ENCODE assay signal across 11 cellular contexts in the genomic region with DNA sequence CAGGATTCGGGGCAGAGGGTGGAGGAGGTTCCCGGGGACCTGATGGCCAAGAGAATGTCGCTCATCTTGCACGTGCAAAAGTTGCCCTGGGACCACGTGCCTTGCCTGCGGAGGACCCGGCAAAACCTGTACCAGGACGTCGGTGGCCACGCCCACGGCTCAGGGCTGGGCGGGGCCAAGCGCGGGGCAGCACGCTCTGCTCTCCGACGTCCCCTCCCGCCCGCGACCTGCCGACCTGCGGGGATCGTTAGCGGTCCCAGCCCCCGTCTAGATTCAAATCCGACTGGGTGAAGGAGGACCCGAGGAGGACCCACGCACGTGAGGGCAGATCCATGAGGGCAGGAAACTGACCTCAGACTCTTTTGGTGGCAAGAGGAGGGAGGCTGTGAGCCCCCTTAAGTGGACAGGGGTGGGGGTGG. TPM values are rescaled to one million over a fixed set of nuclear protein-coding genes. Genes with fewer than 3 reads are reported as not detected.
A peak's percentile ranks its signal among the peaks of the same experiment; 100 is the strongest.
DNase-seq lines count a peak whose midpoint lies in the region; ATAC-seq and TF ChIP-seq lines count a peak whose summit lies in the region.
"Had no signal": no experiment of that assay in that cellular context is flagged by ENCODE, and none has a peak within 500 bp of the region (broad histone marks: within the 10 kb centered on the region; RNA-seq: fewer than 3 reads in every experiment).

Gene C1orf167 (plus strand): TSS at position 206 of the 419 bp plus-strand sequence. CDS start 2,208 bp downstream, outside the sequence.

- H3K36me3 ChIP-seq in Caco-2 (ENCODE audit: control insufficient read depth, insufficient read depth, low read length) (no peaks in the 10 kb centered on the region), ectodermal cell (ENCODE audit: control insufficient read depth, insufficient read depth, low read length) (no peaks in the 10 kb centered on the region), parathyroid adenoma (ENCODE audit: control insufficient read depth, insufficient read depth, low read length) (no peaks in the 10 kb centered on the region)
- H3K36me3 ChIP-seq: transverse colon had no signal

- H3K27ac Mint-ChIP-seq in Caco-2 (ENCODE audit: unreplicated experiment) = no peak within 1 kb of the TSS

- H3K9me3 ChIP-seq in Caco-2 = peaks cover 2% of the 10 kb centered on the region
- H3K9me3 ChIP-seq in ectodermal cell (ENCODE audit: control insufficient read depth, low read length) = no peaks in the 10 kb centered on the region
- no peaks in the 10 kb centered on the region for H3K9me3 ChIP-seq in parathyroid adenoma (ENCODE audit: control insufficient read depth, low read length)
- H3K9me3 ChIP-seq: transverse colon had no signal

- no peak for ATAC-seq in HG02642 (IDR thresholded peaks at IDR 0.05; ENCODE audit: poor library complexity, unreplicated experiment)
- no peak for ATAC-seq in GM21360 (IDR thresholded peaks at IDR 0.05; ENCODE audit: unreplicated experiment)
- no peak for ATAC-seq in GM19395 (IDR thresholded peaks at IDR 0.05; ENCODE audit: unreplicated experiment)
- no peak for ATAC-seq in HG03521 (IDR thresholded peaks at IDR 0.05; ENCODE audit: unreplicated experiment)

- no peaks in the 10 kb centered on the region for H3K27me3 ChIP-seq in Caco-2 (replicated peaks; ENCODE audit: control insufficient read depth, insufficient read depth, low read length)
- H3K27me3 ChIP-seq in ectodermal cell (ENCODE audit: control insufficient read depth, insufficient read depth, low read length, poor library complexity, severe bottlenecking) = peaks cover 49% of the 10 kb centered on the region
- H3K27me3 ChIP-seq in parathyroid adenoma (ENCODE audit: control insufficient read depth, insufficient read depth, low read length) = no peaks in the 10 kb centered on the region

- H3K79me2 ChIP-seq in parathyroid adenoma = no peaks in the 10 kb centered on the region

- peak within 1 kb of the TSS; percentile 42 for H3K4me2 ChIP-seq in parathyroid adenoma (ENCODE audit: low read length)

- H2AFZ ChIP-seq in parathyroid adenoma = no peak within 1 kb of the TSS

- no peak within 1 kb of the TSS for H3K9ac ChIP-seq in parathyroid adenoma

- no peaks in the 10 kb centered on the region for H3K27me3 Mint-ChIP-seq in Caco-2 (ENCODE audit: insufficient read depth, unreplicated experiment)

- peaks cover 6% of the 10 kb centered on the region for H3K4me1 ChIP-seq in Caco-2
- H3K4me1 ChIP-seq in ectodermal cell (ENCODE audit: control insufficient read depth, insufficient read depth, low read length) = peaks cover 14% of the 10 kb centered on the region
- no peaks in the 10 kb centered on the region for H3K4me1 ChIP-seq in parathyroid adenoma

- CTCF ChIA-PET in Caco-2 (lab: Charles Lee) (no interaction called here), RWPE1 (lab: Yijun Ruan, JAX) (no interaction called here)

- H3K4me3 ChIP-seq in Caco-2 (ENCODE audit: low read depth, low read length) = peak within 1 kb of the TSS; percentile 12
- peak within 1 kb of the TSS; percentile 11 for H3K4me3 ChIP-seq in ectodermal cell (ENCODE audit: insufficient read depth, low read depth, low read length)
- H3K4me3 ChIP-seq in parathyroid adenoma (ENCODE audit: low read depth, low read length) = no peak within 1 kb of the TSS
- H3K4me3 ChIP-seq: transverse colon had no signal

- peak within 1 kb of the TSS; percentile 43 for H3K4me3 Mint-ChIP-seq in Caco-2 (ENCODE audit: unreplicated experiment)

- TF ChIP-seq CTCF in Caco-2 (IDR thresholded peaks at IDR 0.05; ENCODE audit: insufficient read depth in 1 of 2, low read depth in 1 of 2, low read length in 1 of 2, severe bottlenecking in 1 of 2, unreplicated experiment in 1 of 2) (no peak), RWPE1 (conservative IDR thresholded peaks at IDR 0.05; ENCODE audit: low read depth) (no peak), parathyroid adenoma (IDR thresholded peaks at IDR 0.05) (no peak)

- H3K27ac ChIP-seq in RWPE1 (no peak within 1 kb of the TSS), ectodermal cell (ENCODE audit: insufficient read depth, low read depth, low read length, poor library complexity, severe bottlenecking) (no peak within 1 kb of the TSS), parathyroid adenoma (no peak within 1 kb of the TSS)
- H3K27ac ChIP-seq: transverse colon had no signal

- 7 to 8% methylated on average over 29 of the region's 29 CpGs for WGBS in ectodermal cell, 2 experiments

- BruUV-seq in Caco-2 (replicated peaks; lab: Mats Ljungman, UMichigan) = no TSS peak

- peaks cover 5% of the 10 kb centered on the region for H3K9me3 Mint-ChIP-seq in Caco-2 (ENCODE audit: unreplicated experiment)

- peaks cover 6% of the 10 kb centered on the region for H3K4me1 Mint-ChIP-seq in Caco-2 (ENCODE audit: low read depth, unreplicated experiment)

- peak; percentile 57 to 62 for DNase-seq in Caco-2
- DNase-seq in RWPE1 (ENCODE audit: low spot score) = peak; percentile 29
- DNase-seq: transverse colon had no signal

- POLR2A ChIA-PET in Caco-2 (lab: Charles Lee) (no interaction called here), RWPE1 (lab: Yijun Ruan, JAX; ENCODE audit: low non-redundant PET) (no interaction called here)

- no peaks in the 10 kb centered on the region for H3K36me3 Mint-ChIP-seq in Caco-2 (ENCODE audit: insufficient read depth, unreplicated experiment)

- intact Hi-C loops in Caco-2 (cut with micrococcal nuclease; ENCODE audit: unreplicated experiment) = no loop called here

RNA-seq across cellular contexts. Expression of gene C1orf167, which starts in this region (rescaled TPM):
- total RNA-seq in Caco-2 (2022) = 0.64 and 0.97 TPM in 2 replicates
- not detected for polyA plus RNA-seq in ectodermal cell (2013, experiment 1 of 4)
- polyA plus RNA-seq in ectodermal cell (2013, experiment 2 of 4) = 0.98 TPM
- polyA plus RNA-seq in ectodermal cell (2013, experiment 3 of 4) = 0.80 TPM
- polyA plus RNA-seq in ectodermal cell (2013, experiment 4 of 4) = 0.65 TPM
- total RNA-seq: glomerular endothelial cell, LHCN-M2 had no signal

Comparison
In these comparisons a context has a peak if more than half of its experiments do, and no peak if none do; other contexts are left out.
1. Peak in DNase-seq and H3K4me3 ChIP-seq in Caco-2; RNA of the gene not detected or under 1 TPM.